8 cellular contexts compared by ENCODE assay signal in genomic region chr5:160434022-160434531, GRCh38. TPM values are rescaled to one million over a fixed set of nuclear protein-coding genes. Genes with fewer than 3 reads are reported as not detected.
DNase-seq lines count a peak whose midpoint lies in the region; ATAC-seq and TF ChIP-seq lines count a peak whose summit lies in the region.

No MANE protein-coding gene starts in this region.

- TF ChIP-seq CTCF in progenitor cell of endocrine pancreas (IDR thresholded peaks at IDR 0.05; ENCODE audit: unreplicated experiment): no peak

- ATAC-seq in GM18502 (IDR thresholded peaks at IDR 0.05; ENCODE audit: poor library complexity, unreplicated experiment): peak; percentile 84
- ATAC-seq in GM21423 (IDR thresholded peaks at IDR 0.05; ENCODE audit: unreplicated experiment): peak; percentile 79
- ATAC-seq in HG03565 (IDR thresholded peaks at IDR 0.05; ENCODE audit: unreplicated experiment): peak; percentile 85

- no peak for DNase-seq in activated naive CD8-positive, alpha-beta T cell treated with anti-CD3 and anti-CD28 coated beads for 36 hours
- DNase-seq in progenitor cell of endocrine pancreas (ENCODE audit: low spot score, unreplicated experiment) (peak; percentile 40), mesenteric fat pad (ENCODE audit: low spot score) (no peak), AG20443 (ENCODE audit: low spot score) (no peak)
- no peak for DNase-seq in activated CD8-positive, alpha-beta memory T cell treated with anti-CD3 and anti-CD28 coated beads for 24 hours

- H3K9me3 Mint-ChIP-seq in activated naive CD8-positive, alpha-beta T cell treated with anti-CD3 and anti-CD28 coated beads for 36 hours: no peaks in the 10 kb centered on the region
- H3K9me3 Mint-ChIP-seq in progenitor cell of endocrine pancreas (ENCODE audit: low read depth): no peaks in the 10 kb centered on the region

- H3K27me3 Mint-ChIP-seq in activated naive CD8-positive, alpha-beta T cell treated with anti-CD3 and anti-CD28 coated beads for 36 hours: peaks cover 10% of the 10 kb centered on the region
- peaks cover 7% of the 10 kb centered on the region for H3K27me3 Mint-ChIP-seq in progenitor cell of endocrine pancreas

- H3K4me3 Mint-ChIP-seq in activated naive CD8-positive, alpha-beta T cell treated with anti-CD3 and anti-CD28 coated beads for 36 hours: no peak overlapping the region
- H3K4me3 Mint-ChIP-seq in progenitor cell of endocrine pancreas (ENCODE audit: low read depth): no peak overlapping the region

- peaks cover 3% of the 10 kb centered on the region for H3K36me3 Mint-ChIP-seq in activated naive CD8-positive, alpha-beta T cell treated with anti-CD3 and anti-CD28 coated beads for 36 hours
- peaks cover 2% of the 10 kb centered on the region for H3K36me3 Mint-ChIP-seq in progenitor cell of endocrine pancreas (ENCODE audit: insufficient read depth)

- peak overlapping the region; percentile 50 for H3K27ac Mint-ChIP-seq in activated naive CD8-positive, alpha-beta T cell treated with anti-CD3 and anti-CD28 coated beads for 36 hours
- H3K27ac Mint-ChIP-seq in progenitor cell of endocrine pancreas: no peak overlapping the region

- peaks cover 18% of the 10 kb centered on the region for H3K4me1 Mint-ChIP-seq in activated naive CD8-positive, alpha-beta T cell treated with anti-CD3 and anti-CD28 coated beads for 36 hours
- H3K4me1 Mint-ChIP-seq in progenitor cell of endocrine pancreas (ENCODE audit: low read depth): peaks cover 9% of the 10 kb centered on the region

RNA-seq across cellular contexts. Expression of gene PTTG1, which starts 12.4 kb away (rescaled TPM):
- 100 to 1,000 TPM; 102 to 105 TPM for total RNA-seq in activated naive CD8-positive, alpha-beta T cell treated with anti-CD3 and anti-CD28 coated beads for 36 hours
- total RNA-seq in progenitor cell of endocrine pancreas (48.2 and 50.0 TPM in 2 replicates), mesenteric fat pad (1.3 TPM)

RNA-seq across cellular contexts. Expression of gene SLU7, which starts 15.2 kb away (rescaled TPM):
- 10 to 100 TPM; 42.2 to 43.7 TPM for total RNA-seq in activated naive CD8-positive, alpha-beta T cell treated with anti-CD3 and anti-CD28 coated beads for 36 hours
- total RNA-seq in progenitor cell of endocrine pancreas: 38.2 and 43.1 TPM in 2 replicates
- 44.2 TPM for total RNA-seq in mesenteric fat pad

RNA-seq across cellular contexts. Expression of gene FAM200C, which starts 34.2 kb away (rescaled TPM):
- under 1 TPM; 0.48 to 0.68 TPM for total RNA-seq in activated naive CD8-positive, alpha-beta T cell treated with anti-CD3 and anti-CD28 coated beads for 36 hours
- total RNA-seq in progenitor cell of endocrine pancreas: 6.5 and 7.0 TPM in 2 replicates
- total RNA-seq in mesenteric fat pad: 1.9 TPM

Comparison
In these comparisons a context has a peak if more than half of its experiments do, and no peak if none do; other contexts are left out.
1. RNA of gene PTTG1, which starts 12.4 kb away (total RNA-seq): 102 to 105 TPM in activated naive CD8-positive, alpha-beta T cell treated with anti-CD3 and anti-CD28 coated beads for 36 hours and 48.2 to 50.0 TPM in progenitor cell of endocrine pancreas; 1.3 TPM in mesenteric fat pad (single experiment); every median in the first group is over 10 times any median in the second.
2. Peak in every context shown above with its lines, with median percentiles within 50 percentile points of each other: ATAC-seq.